ENCODE assay signal across 1 cellular context in the genomic region with DNA sequence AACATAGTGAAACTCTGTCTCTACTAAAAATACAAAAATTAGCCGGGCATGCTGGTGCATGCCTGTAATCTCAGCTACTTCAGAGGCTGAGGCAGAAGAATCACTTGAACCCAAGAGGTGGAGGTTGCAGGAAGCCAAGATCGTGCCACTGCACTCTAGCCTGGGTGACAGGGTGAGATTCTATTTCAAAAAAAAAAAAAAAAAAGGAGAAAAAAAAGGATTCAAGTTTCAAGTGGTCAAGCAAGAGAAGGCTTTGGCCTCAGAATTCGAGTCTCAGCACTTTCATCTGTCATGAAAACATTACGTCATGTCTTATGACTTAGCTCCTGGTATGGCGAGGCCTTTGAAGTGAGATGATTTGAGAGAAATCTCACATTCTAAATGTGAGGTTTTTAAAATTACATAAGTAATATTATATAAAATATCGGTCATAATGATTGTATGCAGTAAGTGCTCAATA.
TF ChIP-seq lines count a peak whose summit lies in the region.

No MANE protein-coding gene starts in this region.

TF ChIP-seq in HepG2, 621 proteins besides CTCF, POLR2A, EP300 and RAD21:
- TF ChIP-seq ATF7 (IDR thresholded peaks at IDR 0.05), result peak; percentile 57
- TF ChIP-seq ATF7 (CRISPR knock-in tag; IDR thresholded peaks at IDR 0.05), result no peak
- no peak for TF ChIP-seq GTF2F1 (IDR thresholded peaks at IDR 0.05; ENCODE audit: low read length)
TF ChIP-seq in HepG2: peak in this region for 1.
